In the genomic region with DNA sequence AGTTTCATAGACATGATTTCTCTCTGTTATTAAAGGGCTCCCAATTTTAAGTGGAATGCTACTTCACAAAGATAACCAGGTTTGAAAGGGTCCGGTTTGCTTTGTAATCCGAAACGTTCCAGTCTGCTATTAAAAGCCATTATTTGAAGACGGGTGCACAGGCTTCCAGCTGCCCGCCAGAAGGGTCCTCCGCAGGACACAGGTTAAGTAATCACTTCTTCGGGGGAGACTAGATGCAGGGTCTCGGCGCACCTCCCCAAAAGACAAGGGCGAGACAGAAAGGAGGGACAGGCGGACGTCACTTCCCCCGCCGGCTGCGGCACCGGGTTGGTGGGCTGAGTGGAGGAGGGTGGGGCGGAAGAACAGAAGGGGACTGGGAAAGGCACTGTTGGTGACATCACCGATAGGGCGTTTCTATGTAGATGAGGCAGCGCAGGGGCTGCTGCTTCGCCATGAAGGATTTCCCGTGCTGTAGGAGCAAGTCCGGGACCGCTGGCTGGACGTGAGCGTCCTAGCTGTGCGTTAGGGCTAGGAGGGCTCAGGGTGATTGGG, we compare ENCODE assay signal across 8 cellular contexts. TPM values are rescaled to one million over a fixed set of nuclear protein-coding genes. Genes with fewer than 3 reads are reported as not detected.
DNase-seq lines count a peak whose midpoint lies in the region; ATAC-seq and TF ChIP-seq lines count a peak whose summit lies in the region.

No MANE protein-coding gene starts in this region.

- no peak overlapping the region for H3K4me3 Mint-ChIP-seq in activated T-cell treated with anti-CD3 and anti-CD28 coated beads, Interleukin-2, amount 50 U/mL, for 72 hours
- no peak overlapping the region for H3K4me3 Mint-ChIP-seq in naive B cell
- H3K4me3 Mint-ChIP-seq in stimulated activated effector memory CD8-positive, alpha-beta T cell treated with anti-CD3 and anti-CD28 coated beads, Interleukin-12 subunit alpha, Interleukin-12 subunit beta, amount 100 ng/mL, for 72 hours = no peak overlapping the region

- POLR2A ChIA-PET in PC-9 (lab: Charles Lee; ENCODE audit: unreplicated experiment) = interaction anchor here (0.5 to 0.6 kb wide), 4 partner anchors 8 to 791 kb away, joined by 3 to 4 read pairs (median 4); no protein-coding TSS in a partner anchor

- H3K4me3 ChIP-seq in PC-9 = peak overlapping the region; percentile 65
- H3K4me3 ChIP-seq in fibroblast of mammary gland (ENCODE audit: control insufficient read depth, low read depth, low read length) = peak overlapping the region; percentile 85

- CTCF ChIA-PET in PC-9 (lab: Charles Lee) = interaction anchor here (1.5 kb wide), 1 partner anchor 56 kb away, joined by 4 read pairs; no protein-coding TSS in a partner anchor

- peak overlapping the region; percentile 79 for H3K4me2 ChIP-seq in PC-9

- H3K27ac ChIP-seq in PC-9 = peak overlapping the region; percentile 96

- intact Hi-C loops in PC-9 (cut with micrococcal nuclease; ENCODE audit: unreplicated experiment) = loop anchor here (5.0 kb wide), 1 partner anchor 148 kb away; a partner anchor contains a TSS

- H3K4me1 Mint-ChIP-seq in activated T-cell treated with anti-CD3 and anti-CD28 coated beads, Interleukin-2, amount 50 U/mL, for 72 hours (ENCODE audit: low read depth) = peaks cover 32% of the 10 kb centered on the region
- peaks cover 5 to 34% (median 31%) of the 10 kb centered on the region in 3 donors for H3K4me1 Mint-ChIP-seq in naive B cell
- H3K4me1 Mint-ChIP-seq in stimulated activated effector memory CD8-positive, alpha-beta T cell treated with anti-CD3 and anti-CD28 coated beads, Interleukin-12 subunit alpha, Interleukin-12 subunit beta, amount 100 ng/mL, for 72 hours = peaks cover 45% of the 10 kb centered on the region

- H3K79me2 ChIP-seq in PC-9 (ENCODE audit: low read depth) = no peaks in the 10 kb centered on the region

- no peaks in the 10 kb centered on the region for H3K9me2 ChIP-seq in PC-9 (ENCODE audit: insufficient read depth)

- H4K20me1 ChIP-seq in PC-9 (ENCODE audit: insufficient read depth) = no peaks in the 10 kb centered on the region

- DNase-seq in DMS153 (lab: John Stamatoyannopoulos, UW) (peak; percentile 96), KG1 (lab: John Stamatoyannopoulos, UW) (peak; percentile 88), PC-9 (peak; percentile 79 to 93), fibroblast of mammary gland (ENCODE audit: low read depth) (peak; percentile 100), naive B cell (peak; percentile 100)
- peak; percentile 99 to 100 for DNase-seq in activated T-cell treated with anti-CD3 and anti-CD28 coated beads, Interleukin-2, amount 50 U/mL, for 72 hours
- peak; percentile 97 to 98 for DNase-seq in stimulated activated effector memory CD8-positive, alpha-beta T cell treated with anti-CD3 and anti-CD28 coated beads, Interleukin-12 subunit alpha, Interleukin-12 subunit beta, amount 100 ng/mL, for 72 hours (ENCODE audit: low spot score in 2 of 2)

- peak; percentile 89 for ATAC-seq in GM21737 (IDR thresholded peaks at IDR 0.05; ENCODE audit: unreplicated experiment)
- peak; percentile 84 to 87 for ATAC-seq in activated T-cell treated with anti-CD3 and anti-CD28 coated beads, Interleukin-2, amount 50 U/mL, for 72 hours (replicated peaks in 1 of 2)
- ATAC-seq in naive B cell (ENCODE audit: low read depth in 2 of 2) = peak; percentile 88
- ATAC-seq in stimulated activated effector memory CD8-positive, alpha-beta T cell treated with anti-CD3 and anti-CD28 coated beads, Interleukin-12 subunit alpha, Interleukin-12 subunit beta, amount 100 ng/mL, for 72 hours = peak; percentile 94

- no peak overlapping the region for H3K27ac Mint-ChIP-seq in activated T-cell treated with anti-CD3 and anti-CD28 coated beads, Interleukin-2, amount 50 U/mL, for 72 hours
- no peak overlapping the region for H3K27ac Mint-ChIP-seq in naive B cell
- no peak overlapping the region for H3K27ac Mint-ChIP-seq in stimulated activated effector memory CD8-positive, alpha-beta T cell treated with anti-CD3 and anti-CD28 coated beads, Interleukin-12 subunit alpha, Interleukin-12 subunit beta, amount 100 ng/mL, for 72 hours

- H3K36me3 Mint-ChIP-seq in activated T-cell treated with anti-CD3 and anti-CD28 coated beads, Interleukin-2, amount 50 U/mL, for 72 hours (ENCODE audit: insufficient read depth in 2 of 2) = no peaks in the 10 kb centered on the region
- no peaks in the 10 kb centered on the region for H3K36me3 Mint-ChIP-seq in naive B cell
- H3K36me3 Mint-ChIP-seq in stimulated activated effector memory CD8-positive, alpha-beta T cell treated with anti-CD3 and anti-CD28 coated beads, Interleukin-12 subunit alpha, Interleukin-12 subunit beta, amount 100 ng/mL, for 72 hours = no peaks in the 10 kb centered on the region

- H3F3A ChIP-seq in PC-9 (ENCODE audit: insufficient read depth, low read depth) = peaks cover 20% of the 10 kb centered on the region

- no peaks in the 10 kb centered on the region for H3K36me3 ChIP-seq in PC-9 (ENCODE audit: low read depth)

- BruUV-seq in PC-9 (replicated peaks; lab: Mats Ljungman, UMichigan) = no TSS peak

- H3K9me3 Mint-ChIP-seq in activated T-cell treated with anti-CD3 and anti-CD28 coated beads, Interleukin-2, amount 50 U/mL, for 72 hours = no peaks in the 10 kb centered on the region
- H3K9me3 Mint-ChIP-seq in naive B cell = peaks cover 0 to 5% (median 0%) of the 10 kb centered on the region in 7 donors
- H3K9me3 Mint-ChIP-seq in stimulated activated effector memory CD8-positive, alpha-beta T cell treated with anti-CD3 and anti-CD28 coated beads, Interleukin-12 subunit alpha, Interleukin-12 subunit beta, amount 100 ng/mL, for 72 hours = no peaks in the 10 kb centered on the region

- peak overlapping the region; percentile 73 for H2AFZ ChIP-seq in PC-9

- H3K27me3 Mint-ChIP-seq in activated T-cell treated with anti-CD3 and anti-CD28 coated beads, Interleukin-2, amount 50 U/mL, for 72 hours (ENCODE audit: low read depth) = no peaks in the 10 kb centered on the region
- H3K27me3 Mint-ChIP-seq in naive B cell = no peaks in the 10 kb centered on the region

- H3K4me1 ChIP-seq in PC-9 (replicated peaks; ENCODE audit: insufficient read depth) = peaks cover 9% of the 10 kb centered on the region

- TF ChIP-seq CTCF in PC-9 (conservative IDR thresholded peaks at IDR 0.05) (no peak), fibroblast of mammary gland (conservative IDR thresholded peaks at IDR 0.05; ENCODE audit: control insufficient read depth, insufficient read depth, low read depth, low read length) (no peak)

- H3K27me3 ChIP-seq in PC-9 (ENCODE audit: insufficient read depth, low read depth) = no peaks in the 10 kb centered on the region

- no peaks in the 10 kb centered on the region for H3K9me3 ChIP-seq in PC-9 (ENCODE audit: insufficient read depth, low read depth)

RNA-seq across cellular contexts. Expression of a gene that starts 8.9 kb away (rescaled TPM):
- 1,333 and 3,235 TPM in 2 replicates for total RNA-seq in PC-9 (2021)
- total RNA-seq in activated T-cell treated with anti-CD3 and anti-CD28 coated beads, Interleukin-2, amount 50 U/mL, for 72 hours = 1,000 to 10,000 TPM; 1,100 to 1,278 TPM
- 10 to 100 TPM in 4 of 6 donors, not detected in 2; 27.4 to 56.9 (median 45.9) TPM for polyA plus RNA-seq in naive B cell (ENCODE audit: low read depth in 6 of 6)

RNA-seq across cellular contexts. Expression of a gene that starts 17.1 kb away (rescaled TPM):
- total RNA-seq in PC-9 (2021) = 18.4 and 18.9 TPM in 2 replicates
- 10 to 100 TPM; 16.8 to 24.7 TPM for total RNA-seq in activated T-cell treated with anti-CD3 and anti-CD28 coated beads, Interleukin-2, amount 50 U/mL, for 72 hours
- polyA plus RNA-seq in naive B cell (ENCODE audit: low read depth in 6 of 6) = 1 to 10 TPM; 1.4 to 4.0 (median 2.3) TPM

Comparison
In these comparisons a context has a peak if more than half of its experiments do, and no peak if none do; other contexts are left out.
1. Peak in every context shown above with its lines: DNase-seq, ATAC-seq, H3K4me3 ChIP-seq and H3K27ac ChIP-seq.